1 cellular context compared by ENCODE assay signal in the genomic region with DNA sequence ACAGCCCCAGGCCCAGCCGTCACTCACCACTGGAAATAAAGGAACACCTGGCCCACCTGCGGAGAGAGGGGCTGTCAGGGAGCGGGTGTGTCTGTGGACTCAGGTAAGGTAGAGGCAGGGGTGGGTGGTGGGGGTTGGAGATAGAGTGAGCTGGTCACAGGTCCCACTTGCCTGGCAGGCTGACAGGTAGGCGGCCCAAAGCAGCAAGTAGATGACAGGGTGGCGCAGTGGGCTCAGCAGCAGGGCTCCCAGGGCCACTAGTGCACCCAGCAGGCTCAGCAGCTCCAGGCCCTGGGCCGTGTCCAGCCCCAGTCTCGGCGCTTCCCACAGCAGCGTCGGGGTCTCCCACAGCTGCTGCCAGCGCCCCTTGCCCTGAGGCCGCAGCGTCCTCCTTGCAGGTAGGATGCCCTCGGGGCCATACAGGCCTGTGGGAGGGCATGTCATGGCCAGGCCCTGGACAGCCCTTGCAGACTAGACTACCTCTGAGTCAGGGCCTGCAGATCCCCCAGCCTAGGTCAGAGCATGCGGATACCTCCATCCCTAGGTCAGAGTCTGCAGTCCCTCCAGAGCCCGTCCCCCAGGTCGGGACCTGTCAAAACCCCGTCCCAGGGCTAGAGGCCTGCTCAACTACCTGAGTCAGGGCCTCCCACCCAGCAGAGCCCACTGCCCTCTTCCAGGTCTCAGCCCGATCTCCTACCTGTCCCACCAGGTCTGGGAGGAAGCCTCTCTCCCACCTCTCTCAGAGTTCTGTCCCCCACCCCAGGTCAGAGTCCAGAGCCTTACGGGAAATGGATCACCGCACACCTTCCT.
TF ChIP-seq lines count a peak whose summit lies in the region.

No MANE protein-coding gene starts in this region.

TF ChIP-seq in GM23338, 12 proteins besides CTCF, POLR2A, EP300 and RAD21 (continued from another document):
- TF ChIP-seq, protein P1, sequence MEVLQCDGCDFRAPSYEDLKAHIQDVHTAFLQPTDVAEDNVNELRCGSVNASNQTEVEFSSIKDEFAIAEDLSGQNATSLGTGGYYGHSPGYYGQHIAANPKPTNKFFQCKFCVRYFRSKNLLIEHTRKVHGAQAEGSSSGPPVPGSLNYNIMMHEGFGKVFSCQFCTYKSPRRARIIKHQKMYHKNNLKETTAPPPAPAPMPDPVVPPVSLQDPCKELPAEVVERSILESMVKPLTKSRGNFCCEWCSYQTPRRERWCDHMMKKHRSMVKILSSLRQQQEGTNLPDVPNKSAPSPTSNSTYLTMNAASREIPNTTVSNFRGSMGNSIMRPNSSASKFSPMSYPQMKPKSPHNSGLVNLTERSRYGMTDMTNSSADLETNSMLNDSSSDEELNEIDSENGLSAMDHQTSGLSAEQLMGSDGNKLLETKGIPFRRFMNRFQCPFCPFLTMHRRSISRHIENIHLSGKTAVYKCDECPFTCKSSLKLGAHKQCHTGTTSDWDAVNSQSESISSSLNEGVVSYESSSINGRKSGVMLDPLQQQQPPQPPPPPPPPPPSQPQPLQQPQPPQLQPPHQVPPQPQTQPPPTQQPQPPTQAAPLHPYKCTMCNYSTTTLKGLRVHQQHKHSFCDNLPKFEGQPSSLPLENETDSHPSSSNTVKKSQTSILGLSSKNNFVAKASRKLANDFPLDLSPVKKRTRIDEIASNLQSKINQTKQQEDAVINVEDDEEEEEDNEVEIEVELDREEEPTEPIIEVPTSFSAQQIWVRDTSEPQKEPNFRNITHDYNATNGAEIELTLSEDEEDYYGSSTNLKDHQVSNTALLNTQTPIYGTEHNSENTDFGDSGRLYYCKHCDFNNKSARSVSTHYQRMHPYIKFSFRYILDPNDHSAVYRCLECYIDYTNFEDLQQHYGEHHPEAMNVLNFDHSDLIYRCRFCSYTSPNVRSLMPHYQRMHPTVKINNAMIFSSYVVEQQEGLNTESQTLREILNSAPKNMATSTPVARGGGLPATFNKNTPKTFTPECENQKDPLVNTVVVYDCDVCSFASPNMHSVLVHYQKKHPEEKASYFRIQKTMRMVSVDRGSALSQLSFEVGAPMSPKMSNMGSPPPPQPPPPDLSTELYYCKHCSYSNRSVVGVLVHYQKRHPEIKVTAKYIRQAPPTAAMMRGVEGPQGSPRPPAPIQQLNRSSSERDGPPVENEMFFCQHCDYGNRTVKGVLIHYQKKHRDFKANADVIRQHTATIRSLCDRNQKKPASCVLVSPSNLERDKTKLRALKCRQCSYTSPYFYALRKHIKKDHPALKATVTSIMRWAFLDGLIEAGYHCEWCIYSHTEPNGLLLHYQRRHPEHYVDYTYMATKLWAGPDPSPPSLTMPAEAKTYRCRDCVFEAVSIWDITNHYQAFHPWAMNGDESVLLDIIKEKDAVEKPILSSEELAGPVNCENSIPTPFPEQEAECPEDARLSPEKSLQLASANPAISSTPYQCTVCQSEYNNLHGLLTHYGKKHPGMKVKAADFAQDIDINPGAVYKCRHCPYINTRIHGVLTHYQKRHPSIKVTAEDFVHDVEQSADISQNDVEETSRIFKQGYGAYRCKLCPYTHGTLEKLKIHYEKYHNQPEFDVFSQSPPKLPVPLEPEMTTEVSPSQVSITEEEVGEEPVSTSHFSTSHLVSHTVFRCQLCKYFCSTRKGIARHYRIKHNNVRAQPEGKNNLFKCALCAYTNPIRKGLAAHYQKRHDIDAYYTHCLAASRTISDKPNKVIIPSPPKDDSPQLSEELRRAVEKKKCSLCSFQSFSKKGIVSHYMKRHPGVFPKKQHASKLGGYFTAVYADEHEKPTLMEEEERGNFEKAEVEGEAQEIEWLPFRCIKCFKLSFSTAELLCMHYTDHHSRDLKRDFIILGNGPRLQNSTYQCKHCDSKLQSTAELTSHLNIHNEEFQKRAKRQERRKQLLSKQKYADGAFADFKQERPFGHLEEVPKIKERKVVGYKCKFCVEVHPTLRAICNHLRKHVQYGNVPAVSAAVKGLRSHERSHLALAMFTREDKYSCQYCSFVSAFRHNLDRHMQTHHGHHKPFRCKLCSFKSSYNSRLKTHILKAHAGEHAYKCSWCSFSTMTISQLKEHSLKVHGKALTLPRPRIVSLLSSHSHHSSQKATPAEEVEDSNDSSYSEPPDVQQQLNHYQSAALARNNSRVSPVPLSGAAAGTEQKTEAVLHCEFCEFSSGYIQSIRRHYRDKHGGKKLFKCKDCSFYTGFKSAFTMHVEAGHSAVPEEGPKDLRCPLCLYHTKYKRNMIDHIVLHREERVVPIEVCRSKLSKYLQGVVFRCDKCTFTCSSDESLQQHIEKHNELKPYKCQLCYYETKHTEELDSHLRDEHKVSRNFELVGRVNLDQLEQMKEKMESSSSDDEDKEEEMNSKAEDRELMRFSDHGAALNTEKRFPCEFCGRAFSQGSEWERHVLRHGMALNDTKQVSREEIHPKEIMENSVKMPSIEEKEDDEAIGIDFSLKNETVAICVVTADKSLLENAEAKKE (CRISPR knock-in tag; IDR thresholded peaks at IDR 0.05): no peak
- TF ChIP-seq EZH2 (IDR thresholded peaks at IDR 0.05; ENCODE audit: low read depth, unreplicated experiment): no peak
TF ChIP-seq in GM23338: peak in this region for 0.
